Comparison of ENCODE assay signal across 10 cellular contexts in genomic region chr16:2388875-2389433, GRCh38. TPM values are rescaled to one million over a fixed set of nuclear protein-coding genes. Genes with fewer than 3 reads are reported as not detected.
DNase-seq lines count a peak whose midpoint lies in the region; ATAC-seq, FAIRE-seq and TF ChIP-seq lines count a peak whose summit lies in the region.
"Had no signal": no experiment of that assay in that cellular context is flagged by ENCODE, and none has a peak within 500 bp of the region (broad histone marks: within the 10 kb centered on the region; RNA-seq: fewer than 3 reads in every experiment).

No MANE protein-coding gene starts in this region.

- no peak for FAIRE-seq in A549 (lab: Jason Lieb, UNC)

- TF ChIP-seq POLR2A in A549 (IDR thresholded peaks at IDR 0.05; ENCODE audit: low read length), result no peak

- H3K9me3 Mint-ChIP-seq in HFFc6 (peaks cover 15% of the 10 kb centered on the region), mesothelial cell of epicardium (peaks cover 11% of the 10 kb centered on the region)

- ATAC-seq in A549, result peak; percentile 50; a peak in 4 of 6 replicates
- ATAC-seq in HG03439 (IDR thresholded peaks at IDR 0.05; ENCODE audit: unreplicated experiment), result no peak

- H3K27me3 Mint-ChIP-seq in HFFc6 (ENCODE audit: insufficient read depth), result peaks cover 8% of the 10 kb centered on the region
- peaks cover 2% of the 10 kb centered on the region for H3K27me3 Mint-ChIP-seq in mesothelial cell of epicardium (ENCODE audit: low read depth)

- H3K4me1 Mint-ChIP-seq in HFFc6 (ENCODE audit: low read depth), result peaks cover 18% of the 10 kb centered on the region
- H3K4me1 Mint-ChIP-seq in mesothelial cell of epicardium, result peaks cover 17% of the 10 kb centered on the region

- no peak for TF ChIP-seq RAD21 in A549 (conservative IDR thresholded peaks at IDR 0.05 in 1 of 2, IDR thresholded peaks at IDR 0.05 in 1 of 2)

- no peak overlapping the region for H3K4me3 Mint-ChIP-seq in HFFc6
- H3K4me3 Mint-ChIP-seq in mesothelial cell of epicardium, result no peak overlapping the region

- H3K27ac ChIP-seq in A549, result no peak overlapping the region
- H3K27ac ChIP-seq: VCaP had no signal

- CTCF ChIA-PET in A549 (lab: Yijun Ruan, JAX), result interaction anchor here (0.9 to 2.1 kb wide), 3 partner anchors 12 to 112 kb away, joined by 3 to 7 read pairs (median 4); no protein-coding TSS in a partner anchor

- H3K4me1 ChIP-seq in A549, result no peaks in the 10 kb centered on the region

- 8% methylated on average over 2 of the region's 2 CpGs for WGBS in A549 (ENCODE audit: missing lambda C conversion rate)

- H3K4me2 ChIP-seq in A549, result no peak overlapping the region

- DNase-seq in A549 (ENCODE audit: low read depth in 1 of 2, low spot score in 1 of 2), result peak in 1 of 2 experiments; percentile 30
- peak; percentile 21 for DNase-seq in HFFc6
- peak; percentile 66 for DNase-seq in RPMI8226
- DNase-seq in fibroblast of the aortic adventitia (ENCODE audit: low read depth), result peak; percentile 92
- DNase-seq in stimulated activated naive CD4-positive, alpha-beta T cell treated with Interleukin-2 at 50 U/mL for 16 hours (lab: John Stamatoyannopoulos, UW), result no peak
- no peak for DNase-seq in mesothelial cell of epicardium (ENCODE audit: low spot score in 2 of 2, unreplicated experiment in 2 of 2)
- no peak for DNase-seq in activated CD4-positive, alpha-beta T cell treated with anti-CD3 and anti-CD28 coated beads, Interleukin-2, amount 50 U/mL, for 1 hour
- DNase-seq: effector CD4-positive, alpha-beta T cell had no signal

- H3K4me3 ChIP-seq in A549 (no peak overlapping the region), fibroblast of the aortic adventitia (ENCODE audit: low read depth, low read length) (no peak overlapping the region)

- TF ChIP-seq CTCF in A549 (IDR thresholded peaks at IDR 0.05), result no peak
- TF ChIP-seq CTCF in HFFc6 (IDR thresholded peaks at IDR 0.05), result no peak
- no peak for TF ChIP-seq CTCF in fibroblast of the aortic adventitia (IDR thresholded peaks at IDR 0.05; ENCODE audit: insufficient read depth, low read length)
- TF ChIP-seq CTCF in mesothelial cell of epicardium (IDR thresholded peaks at IDR 0.05; ENCODE audit: unreplicated experiment), result no peak

- TF ChIP-seq EP300 in A549 (IDR thresholded peaks at IDR 0.05), result no peak

- H3K27ac Mint-ChIP-seq in HFFc6 (no peak overlapping the region), mesothelial cell of epicardium (no peak overlapping the region)

- H3K36me3 Mint-ChIP-seq in HFFc6 (ENCODE audit: low read depth) (peaks cover 5% of the 10 kb centered on the region), mesothelial cell of epicardium (peaks cover 3% of the 10 kb centered on the region)

- POLR2A ChIA-PET in A549 (lab: Yijun Ruan, JAX), result no interaction called here

- 0 out of 3 replicates have a peak, but pooled peaks cover 8% of the 10 kb centered on the region for H3K9me3 ChIP-seq in A549

TF ChIP-seq in A549, 52 proteins besides CTCF, POLR2A, EP300 and RAD21:
- no peak for TF ChIP-seq MYC (IDR thresholded peaks at IDR 0.05; ENCODE audit: borderline replicate concordance, low read length)
- no peak for TF ChIP-seq TP53 (CRISPR knock-in tag; IDR thresholded peaks at IDR 0.05)
- TF ChIP-seq CHD2 (IDR thresholded peaks at IDR 0.05; ENCODE audit: low read length, partially characterized antibody), result no peak
- no peak for TF ChIP-seq RFX5 (IDR thresholded peaks at IDR 0.05)
- TF ChIP-seq JUNB (IDR thresholded peaks at IDR 0.05), result no peak
- TF ChIP-seq JUN (IDR thresholded peaks at IDR 0.05), result no peak
- peak; percentile 28; the same call in 1 of the 2 replicates for TF ChIP-seq FOXS1 (CRISPR knock-in tag; IDR thresholded peaks at IDR 0.05)
- TF ChIP-seq FOSB (CRISPR knock-in tag; IDR thresholded peaks at IDR 0.05), result no peak
- peak; percentile 78 for TF ChIP-seq PBX3 (IDR thresholded peaks at IDR 0.05)
- TF ChIP-seq HEYL (CRISPR knock-in tag; IDR thresholded peaks at IDR 0.05), result no peak
- TF ChIP-seq RARB (CRISPR knock-in tag; IDR thresholded peaks at IDR 0.05), result no peak
- no peak for TF ChIP-seq SMC3 (IDR thresholded peaks at IDR 0.05)
- no peak for TF ChIP-seq HOXB13 (CRISPR knock-in tag; IDR thresholded peaks at IDR 0.05; ENCODE audit: low read depth)
- no peak for TF ChIP-seq FOSL2 (IDR thresholded peaks at IDR 0.05)
- TF ChIP-seq FOSL2 (CRISPR knock-in tag; IDR thresholded peaks at IDR 0.05), result no peak
- TF ChIP-seq E2F6 (IDR thresholded peaks at IDR 0.05; ENCODE audit: borderline replicate concordance, low read depth), result no peak
- no peak for TF ChIP-seq POLR2AphosphoS2 (conservative IDR thresholded peaks at IDR 0.05; ENCODE audit: low read length)
- no peak for TF ChIP-seq ZFP36 (IDR thresholded peaks at IDR 0.05; ENCODE audit: borderline replicate concordance, partially characterized antibody)
- no peak for TF ChIP-seq EHF (CRISPR knock-in tag; IDR thresholded peaks at IDR 0.05)
- TF ChIP-seq EHMT2 (IDR thresholded peaks at IDR 0.05; ENCODE audit: low read depth), result no peak
- no peak for TF ChIP-seq BHLHE40 (IDR thresholded peaks at IDR 0.05; ENCODE audit: low read depth, low read length)
- TF ChIP-seq HES2 (IDR thresholded peaks at IDR 0.05), result no peak
- TF ChIP-seq ATOH8 (CRISPR knock-in tag; IDR thresholded peaks at IDR 0.05; ENCODE audit: low read depth), result peak; percentile 44; the same call in 1 of the 2 replicates
TF ChIP-seq in A549: peak in this region for 3.

RNA-seq across cellular contexts. Expression of gene CCNF, which starts 40.3 kb away (rescaled TPM):
- 6.5 and 8.0 TPM in 2 replicates for polyA plus RNA-seq in A549 (2011; rRNA removed)
- 10.6 and 12.4 TPM in 2 replicates for polyA plus RNA-seq in A549 (2012; cell fraction: cytosol; rRNA removed)
- 31.4 and 40.3 TPM in 2 replicates for polyA plus RNA-seq in A549 (2012; cell fraction: nucleus; rRNA removed)
- 13.4 to 15.1 TPM (median 14.4 TPM) in 3 replicates for polyA plus RNA-seq in A549 (2017; fragmentation: RNase III; extraction: RNeasy Plus Mini Kit Qiagen cat#74134 plus additional on column Dnase treatment)
- 23.6 and 29.5 TPM in 2 replicates for polyA minus RNA-seq in A549 (2011; rRNA and poly(A)+ RNA removed)
- 10 to 100 TPM; 10.9 to 22.3 (median 19.8) TPM for total RNA-seq in HFFc6 (2021; fragmentation: NEBNext Ultra II Directional; extraction: Animal tissue kit (Norgen Biotek cat#: 25700))
- total RNA-seq in fibroblast of the aortic adventitia (ENCODE audit: low replicate concordance), result 2.2 and 21.1 TPM in 2 replicates
- 15.2 to 17.4 TPM (median 16.7 TPM) in 3 replicates for total RNA-seq in mesothelial cell of epicardium

RNA-seq across cellular contexts. Expression of gene ABCA3, which starts 48.4 kb away (rescaled TPM):
- polyA plus RNA-seq in A549 (2011; rRNA removed) (6.4 and 7.6 TPM in 2 replicates), A549 (2017; fragmentation: RNase III; extraction: RNeasy Plus Mini Kit Qiagen cat#74134 plus additional on column Dnase treatment) (8.6 to 10.7 TPM (median 9.9 TPM) in 3 replicates)
- polyA plus RNA-seq in A549 (2012; cell fraction: cytosol; rRNA removed), result 5.8 and 7.5 TPM in 2 replicates
- 17.3 and 20.9 TPM in 2 replicates for polyA plus RNA-seq in A549 (2012; cell fraction: nucleus; rRNA removed)
- polyA minus RNA-seq in A549 (2011; rRNA and poly(A)+ RNA removed), result 12.8 and 13.3 TPM in 2 replicates
- 1 to 10 TPM; 1.9 to 3.6 (median 2.4) TPM for total RNA-seq in HFFc6 (2021; fragmentation: NEBNext Ultra II Directional; extraction: Animal tissue kit (Norgen Biotek cat#: 25700))
- total RNA-seq in fibroblast of the aortic adventitia (ENCODE audit: low replicate concordance) (1.8 and 2.4 TPM in 2 replicates), mesothelial cell of epicardium (3.5 to 3.9 TPM (median 3.6 TPM) in 3 replicates)

Comparison
In these comparisons a context has a peak if more than half of its experiments do, and no peak if none do; other contexts are left out.
1. DNase-seq: peak in HFFc6 (single experiment), RPMI8226 (single experiment) and fibroblast of the aortic adventitia (single experiment); none in stimulated activated naive CD4-positive, alpha-beta T cell treated with Interleukin-2 at 50 U/mL for 16 hours (single experiment), mesothelial cell of epicardium (0 of 2) and activated CD4-positive, alpha-beta T cell treated with anti-CD3 and anti-CD28 coated beads, Interleukin-2, amount 50 U/mL, for 1 hour (single experiment).